In the genomic region with DNA sequence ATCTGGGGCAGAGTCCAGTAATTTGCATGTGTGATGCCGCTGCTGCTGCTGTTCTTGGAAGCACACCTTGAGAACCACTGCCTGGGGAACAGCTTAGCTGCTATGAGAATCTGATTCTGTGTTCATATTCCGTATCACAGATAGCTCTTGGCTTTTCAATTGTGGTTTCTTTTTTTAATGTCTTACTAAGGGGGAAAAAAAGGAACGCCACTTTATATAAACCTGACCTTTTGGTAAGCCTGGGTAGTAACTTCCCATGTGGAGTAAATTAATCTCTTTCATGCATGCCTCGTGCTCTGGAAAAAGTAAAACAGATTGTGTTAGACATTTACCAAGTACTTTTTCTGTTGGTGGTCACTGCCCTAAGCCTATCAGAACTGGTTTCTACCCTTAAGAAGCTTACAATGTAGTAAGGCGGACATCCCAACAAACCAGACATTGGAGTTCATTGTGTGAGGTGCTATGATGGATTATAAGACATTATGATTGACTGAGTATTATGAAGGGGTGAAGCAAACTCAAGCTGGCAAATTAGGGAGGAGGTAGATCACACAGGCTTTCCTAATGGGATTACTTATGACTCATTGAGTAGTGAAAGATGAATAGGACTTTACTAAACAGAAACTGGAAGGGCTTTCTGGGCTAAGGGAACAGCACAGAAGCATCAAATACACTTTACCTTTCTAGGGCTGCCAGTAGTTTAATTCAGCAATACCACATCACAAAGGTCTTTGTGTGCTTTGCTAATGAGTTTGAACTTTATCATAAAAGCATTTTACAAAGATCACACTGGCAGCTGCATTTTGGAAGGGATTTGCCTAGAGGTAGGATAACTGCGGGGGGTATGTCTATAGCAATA, we compare ENCODE assay signal across 11 cellular contexts.
DNase-seq lines count a peak whose midpoint lies in the region; ATAC-seq, FAIRE-seq and TF ChIP-seq lines count a peak whose summit lies in the region.
"Had no signal": no experiment of that assay in that cellular context is flagged by ENCODE, and none has a peak within 500 bp of the region (broad histone marks: within the 10 kb centered on the region; RNA-seq: fewer than 3 reads in every experiment).

No MANE protein-coding gene starts in this region.

- no TSS peak for BruUV-seq in mammary epithelial cell (replicated peaks; lab: Mats Ljungman, UMichigan)

- peak; percentile 29 for DNase-seq in Daoy (ENCODE audit: low read depth)
- peak; percentile 93 for DNase-seq in NCI-H69 (lab: John Stamatoyannopoulos, UW)
- peak; percentile 66 for DNase-seq in mammary epithelial cell
- DNase-seq in osteoblast (ENCODE audit: insufficient read length, low spot score, missing footprints): no peak
- DNase-seq in frontal cortex (ENCODE audit: low spot score in 2 of 2): no peak
- DNase-seq in NCI-H1417 treated with DMSO at 0.1 percent for 48 hours (lab: John Stamatoyannopoulos, UW): no peak
- no peak for DNase-seq in NCI-H1694 (lab: John Stamatoyannopoulos, UW)
- DNase-seq: NCI-H187 treated with DMSO at 0.1 percent for 48 hours had no signal

- H3K4me3 ChIP-seq in mammary epithelial cell (replicated peaks in 1 of 3; ENCODE audit: insufficient read depth in 1 of 3, low read depth in 2 of 3, low read length in 3 of 3) (no peak overlapping the region), osteoblast (ENCODE audit: insufficient read depth, low read length) (no peak overlapping the region)
- H3K4me3 ChIP-seq: esophagus muscularis mucosa had no signal

- H3K4me2 ChIP-seq in mammary epithelial cell (ENCODE audit: insufficient read depth, low read depth, low read length) (peak overlapping the region; percentile 34), osteoblast (ENCODE audit: insufficient read depth, low read length) (no peak overlapping the region)

- no peaks in the 10 kb centered on the region for H3K36me3 ChIP-seq in mammary epithelial cell (ENCODE audit: insufficient read depth, low read length)
- H3K36me3 ChIP-seq in osteoblast (ENCODE audit: insufficient read depth, low read length): no peaks in the 10 kb centered on the region
- H3K36me3 ChIP-seq: esophagus muscularis mucosa had no signal

- H3K9me3 ChIP-seq in mammary epithelial cell (replicated peaks; ENCODE audit: insufficient read depth, low read length) (no peaks in the 10 kb centered on the region), osteoblast (ENCODE audit: low read depth, low read length) (no peaks in the 10 kb centered on the region)
- H3K9me3 ChIP-seq: esophagus muscularis mucosa had no signal

- H3K27me3 ChIP-seq in mammary epithelial cell (ENCODE audit: insufficient read depth, low read length) (no peaks in the 10 kb centered on the region), osteoblast (ENCODE audit: insufficient read depth, low read length) (no peaks in the 10 kb centered on the region)
- H3K27me3 ChIP-seq: esophagus muscularis mucosa had no signal

- CTCF ChIA-PET in mammary epithelial cell (lab: Charles Lee; ENCODE audit: low non-redundant PET): no interaction called here

- dilution Hi-C loops in mammary epithelial cell (cut with HindIII; ENCODE audit: low sequenced_read_pairs): loop anchor here (5.0 kb wide), 1 partner anchor 39 kb away; no protein-coding TSS in a partner anchor

- peak overlapping the region; percentile 50 for H3K9ac ChIP-seq in mammary epithelial cell (ENCODE audit: insufficient read depth, low read length)

- FAIRE-seq in frontal cortex (lab: Jason Lieb, UNC): no peak
- FAIRE-seq: urothelium cell line had no signal

- H3K27ac ChIP-seq in mammary epithelial cell (ENCODE audit: insufficient read depth, low read depth, low read length) (peak overlapping the region; percentile 89), osteoblast (ENCODE audit: low read depth, low read length) (peak overlapping the region; percentile 41)

- H4K20me1 ChIP-seq in mammary epithelial cell (ENCODE audit: insufficient read depth, low read length): no peaks in the 10 kb centered on the region
- peaks cover 11% of the 10 kb centered on the region for H4K20me1 ChIP-seq in osteoblast (ENCODE audit: insufficient read depth, low read length)

- intact Hi-C loops in mammary epithelial cell (cut with micrococcal nuclease): loop anchor here (2.0 kb wide), 1 partner anchor 15 kb away; no protein-coding TSS in a partner anchor

- no peak for TF ChIP-seq CTCF in mammary epithelial cell (conservative IDR thresholded peaks at IDR 0.05 in 1 of 2, IDR thresholded peaks at IDR 0.05 in 1 of 2; ENCODE audit: extremely low read depth in 1 of 2, insufficient read depth in 1 of 2, low read depth in 1 of 2, low read length in 2 of 2)
- no peak for TF ChIP-seq CTCF in osteoblast (IDR thresholded peaks at IDR 0.05; ENCODE audit: extremely low read depth, low read depth, low read length)

- in situ Hi-C loops in mammary epithelial cell (cut with MboI; ENCODE audit: low sequenced_read_pairs in 2 of 2): loop anchor here in 1 of 2 donors (5.0 kb wide), 1 partner anchor 64 kb away; a partner anchor contains a TSS

- peaks cover 36% of the 10 kb centered on the region for H3K4me1 ChIP-seq in mammary epithelial cell (ENCODE audit: insufficient read depth, low read length)
- H3K4me1 ChIP-seq in osteoblast (ENCODE audit: insufficient read depth, low read length): peaks cover 21% of the 10 kb centered on the region

- H3K79me2 ChIP-seq in mammary epithelial cell (ENCODE audit: insufficient read depth, low read length): peaks cover 18% of the 10 kb centered on the region
- peaks cover 82% of the 10 kb centered on the region for H3K79me2 ChIP-seq in osteoblast (ENCODE audit: insufficient read depth, low read length)

- WGBS in mammary epithelial cell (ENCODE audit: low coverage, missing lambda C conversion rate): 97% methylated on average over 5 of the region's 6 CpGs

- H2AFZ ChIP-seq in mammary epithelial cell (ENCODE audit: low read depth, low read length): no peak overlapping the region
- no peak overlapping the region for H2AFZ ChIP-seq in osteoblast (ENCODE audit: low read length)

- no peak for ATAC-seq in HG02852 (IDR thresholded peaks at IDR 0.05; ENCODE audit: unreplicated experiment)

Comparison
In these comparisons a context has a peak if more than half of its experiments do, and no peak if none do; other contexts are left out.
1. DNase-seq: peak in Daoy (single experiment), NCI-H69 (single experiment) and mammary epithelial cell (single experiment); none in osteoblast (single experiment), frontal cortex (0 of 2), NCI-H1417 treated with DMSO at 0.1 percent for 48 hours (single experiment) and NCI-H1694 (single experiment).